ENCODE assay signal across 1 cellular context in genomic region chr7:36132025-36132424, GRCh38.
TF ChIP-seq lines count a peak whose summit lies in the region.

No MANE protein-coding gene starts in this region.

TF ChIP-seq in HepG2, 621 proteins besides CTCF, POLR2A, EP300 and RAD21:
- TF ChIP-seq RFXANK (CRISPR knock-in tag; IDR thresholded peaks at IDR 0.05) (no peak), STAG1 (CRISPR knock-in tag; IDR thresholded peaks at IDR 0.05) (peak; percentile 65), SMC3 (IDR thresholded peaks at IDR 0.05; ENCODE audit: low read length) (peak; percentile 29; the same call in 1 of the 2 replicates)
